1 cellular context compared by ENCODE assay signal in genomic region chr2:86240251-86240650, GRCh38.
TF ChIP-seq lines count a peak whose summit lies in the region.

No MANE protein-coding gene starts in this region.

TF ChIP-seq in IMR-90, 13 proteins besides CTCF, POLR2A, EP300 and RAD21:
- TF ChIP-seq USF2 (IDR thresholded peaks at IDR 0.05; ENCODE audit: low read depth, low read length) = no peak
- TF ChIP-seq CEBPB (IDR thresholded peaks at IDR 0.05; ENCODE audit: low read depth, low read length) = no peak
- no peak for TF ChIP-seq BHLHE40 (IDR thresholded peaks at IDR 0.05; ENCODE audit: low read depth, low read length)
- TF ChIP-seq CHD1 (IDR thresholded peaks at IDR 0.05; ENCODE audit: low read depth, low read length) = no peak
- no peak for TF ChIP-seq RCOR1 (IDR thresholded peaks at IDR 0.05; ENCODE audit: insufficient replicate concordance, low read length)
- no peak for TF ChIP-seq RFX5 (IDR thresholded peaks at IDR 0.05; ENCODE audit: low read depth, low read length)
- TF ChIP-seq SMC3 (IDR thresholded peaks at IDR 0.05; ENCODE audit: low read depth, low read length) = no peak
- TF ChIP-seq MAFK (IDR thresholded peaks at IDR 0.05; ENCODE audit: low read depth, low read length) = no peak
- TF ChIP-seq ELK1 (IDR thresholded peaks at IDR 0.05; ENCODE audit: borderline replicate concordance, low read depth, low read length) = no peak
